In genomic region chr4:18571252-18571885, GRCh38 we compare ENCODE assay signal across 14 cellular contexts.
"Had no signal": no experiment of that assay in that cellular context is flagged by ENCODE, and none has a peak within 500 bp of the region (broad histone marks: within the 10 kb centered on the region; RNA-seq: fewer than 3 reads in every experiment).

No MANE protein-coding gene starts in this region.

- ATAC-seq: activated CD4-positive, CD25-positive, alpha-beta regulatory T cell treated with anti-CD3 and anti-CD28 coated beads, Interleukin-2, amount 50 U/mL, for 24 hours; activated CD8-positive, alpha-beta T cell treated with anti-CD3 and anti-CD28 coated beads, Interleukin-2, amount 10 ng/mL, durations not matched to agents 7 days and 5 days; activated T-helper 17 cell treated with anti-CD3 and anti-CD28 coated beads, Interleukin-2, amount 50 U/mL, for 72 hours; pancreas; sciatic nerve; stimulated activated naive B cell treated with anti-CD40 and anti-IgM and Interleukin-4, amounts not matched to agents 10 μg/mL and 1 μg/mL and 100 μg/mL, for 72 hours had no signal

- DNase-seq: activated CD4-positive, alpha-beta T cell treated with anti-CD3 and anti-CD28 coated beads, Interleukin-2, amount 10 ng/mL, durations not matched to agents 7 days and 5 days; activated CD8-positive, alpha-beta T cell treated with anti-CD3 and anti-CD28 coated beads, Interleukin-2, amount 10 ng/mL, durations not matched to agents 7 days and 5 days; activated T-cell treated with anti-CD3 and anti-CD28 coated beads, Interleukin-2, amount 50 U/mL, for 1 hour; central memory CD4-positive, alpha-beta T cell; effector memory CD4-positive, alpha-beta T cell; hippocampal formation; pancreas; stimulated activated CD4-positive, alpha-beta T cell treated with anti-CD3 and anti-CD28 coated beads, Interleukin-15, amount 100 ng/mL, for 24 hours; stimulated activated naive B cell treated with anti-CD40 and anti-IgM and Interleukin-4, amounts not matched to agents 10 μg/mL and 1 μg/mL and 100 μg/mL, for 72 hours; transverse colon; uterus had no signal
